Comparison of ENCODE assay signal across 26 cellular contexts in the genomic region with DNA sequence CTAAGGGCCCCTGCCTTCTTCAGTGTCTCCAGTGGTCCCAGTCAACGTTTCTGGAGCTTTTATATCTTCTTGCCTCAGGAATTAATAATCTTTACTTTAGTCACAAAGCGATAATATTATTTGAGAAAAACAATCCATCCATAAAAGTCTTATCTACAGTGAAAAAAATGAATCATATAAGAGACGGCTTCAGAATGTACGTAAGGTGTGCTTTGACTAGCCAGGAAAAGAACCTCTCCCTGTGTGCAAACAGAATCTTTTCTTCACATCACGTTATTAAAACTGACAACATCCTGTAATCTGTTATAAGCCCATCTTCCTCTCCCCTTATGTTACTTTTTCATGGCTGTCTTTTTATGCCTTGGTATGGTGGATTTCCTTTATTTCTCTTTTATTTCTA. TPM values are rescaled to one million over a fixed set of nuclear protein-coding genes. Genes with fewer than 3 reads are reported as not detected.
"Had no signal": no experiment of that assay in that cellular context is flagged by ENCODE, and none has a peak within 500 bp of the region (broad histone marks: within the 10 kb centered on the region; RNA-seq: fewer than 3 reads in every experiment).

A gene (minus strand): TSS at position 33 of the 400 bp plus-strand sequence. CDS start 2,691 bp downstream, outside the sequence.

- H3K36me3 Mint-ChIP-seq: activated naive CD4-positive, alpha-beta T cell treated with anti-CD3 and anti-CD28 coated beads, Interleukin-2, amount 50 U/mL, for 72 hours; WTC11 had no signal

- H3K4me1 ChIP-seq: SJSA1 had no signal

- H3K36me3 ChIP-seq: brain microvascular endothelial cell, cardiac muscle cell, MG63, SJSA1 had no signal

- H3K9me3 ChIP-seq: MG63, SJSA1 had no signal

- H3K9me3 Mint-ChIP-seq: activated naive CD4-positive, alpha-beta T cell treated with anti-CD3 and anti-CD28 coated beads, Interleukin-2, amount 50 U/mL, for 72 hours; activated T-cell treated with anti-CD3 and anti-CD28 coated beads, Interleukin-2, amount 50 U/mL, for 4 hours; WTC11 had no signal

- ATAC-seq: activated T-cell treated with anti-CD3 and anti-CD28 coated beads, Interleukin-2, amount 50 U/mL, for 4 hours; Panc1; SK-N-SH treated with all-trans-retinoic acid at 6 μM for 48 hours; WTC11 had no signal

- H3K27ac Mint-ChIP-seq: WTC11 had no signal

- H3K4me3 ChIP-seq: cardiac muscle cell, MG63, SJSA1 had no signal

- H3K4me3 Mint-ChIP-seq: activated T-cell treated with anti-CD3 and anti-CD28 coated beads, Interleukin-2, amount 50 U/mL, for 4 hours; WTC11 had no signal

- DNase-seq: activated CD4-positive, alpha-beta T cell treated with anti-CD3 and anti-CD28 coated beads for 48 hours; activated CD4-positive, alpha-beta T cell treated with anti-CD3 and anti-CD28 coated beads, Interleukin-2, amount 50 U/mL, for 4 hours; activated CD4-positive, CD25-positive, alpha-beta regulatory T cell treated with anti-CD3 and anti-CD28 coated beads, Interleukin-2, amount 50 U/mL, for 72 hours; activated CD8-positive, alpha-beta memory T cell treated with anti-CD3 and anti-CD28 coated beads for 24 hours; activated effector memory CD4-positive, alpha-beta T cell treated with anti-CD3 and anti-CD28 coated beads, Interleukin-2, amount 50 U/mL, for 16 hours; activated naive CD4-positive, alpha-beta T cell treated with Interleukin-2 at 50 U/mL for 16 hours; activated T-cell treated with anti-CD3 and anti-CD28 coated beads, Interleukin-2, amount 50 U/mL, for 4 hours; brain microvascular endothelial cell; MG63; NCI-H1105; NCI-H1436; NCI-H1694 treated with DMSO at 0.1 percent for 48 hours; NCI-H2029 treated with DMSO at 0.1 percent for 48 hours; NCI-H345; NCI-H510A; NCI-H526 treated with DMSO at 0.1 percent for 48 hours; NCI-H82; SHP77; SW 1271 had no signal

RNA-seq across cellular contexts. Expression of the gene that starts here (rescaled TPM):
- total RNA-seq: cardiac muscle cell, OCI-LY7, SJSA1 had no signal
